20 cellular contexts compared by ENCODE assay signal in genomic region chr19:28394705-28395104, GRCh38.
A peak's percentile ranks its signal among the peaks of the same experiment; 100 is the strongest.
DNase-seq lines count a peak whose midpoint lies in the region; ATAC-seq lines count a peak whose summit lies in the region.
"Had no signal": no experiment of that assay in that cellular context is flagged by ENCODE, and none has a peak within 500 bp of the region (broad histone marks: within the 10 kb centered on the region; RNA-seq: fewer than 3 reads in every experiment).

No MANE protein-coding gene starts in this region.

- DNase-seq in activated naive CD8-positive, alpha-beta T cell treated with anti-CD3 and anti-CD28 coated beads for 36 hours = no peak
- DNase-seq in NAMALWA (ENCODE audit: low spot score) (peak; percentile 72), KG1 (lab: John Stamatoyannopoulos, UW) (no peak), immature natural killer cell (no peak)
- DNase-seq in activated T-helper 1 cell treated with anti-CD3 and anti-CD28 coated beads, Interleukin-12 subunit alpha, Interleukin-12 subunit beta, Interleukin-2, Interleukin-4 antibody, amounts not matched to agents 30 ng/mL and 10 ng/mL and 1 ng/mL, durations not matched to agents 14 hours and 24 hours and 36 hours (ENCODE audit: low spot score) = no peak
- DNase-seq: activated B cell treated with CpG ODN at 0.5 μM for 24 hours, body of pancreas, colonic mucosa, COR-L47, foreskin keratinocyte, IMR-90, left lung, mucosa of descending colon, NCI-H2171 treated with DMSO at 0.1 percent for 48 hours, right lobe of liver, substantia nigra had no signal

- H3K36me3 Mint-ChIP-seq in activated naive CD8-positive, alpha-beta T cell = peaks cover 3% of the 10 kb centered on the region
- H3K36me3 Mint-ChIP-seq in activated naive CD8-positive, alpha-beta T cell treated with anti-CD3 and anti-CD28 coated beads for 36 hours = no peaks in the 10 kb centered on the region
- H3K36me3 Mint-ChIP-seq in activated T-helper 1 cell treated with anti-CD3 and anti-CD28 coated beads, Interleukin-12 subunit alpha, Interleukin-12 subunit beta, Interleukin-2, Interleukin-4 antibody, amounts not matched to agents 30 ng/mL and 10 ng/mL and 1 ng/mL, durations not matched to agents 14 hours and 24 hours and 36 hours (ENCODE audit: low read depth) = no peaks in the 10 kb centered on the region
- peaks cover 5 to 10% (median 5%) of the 10 kb centered on the region in 3 donors for H3K36me3 Mint-ChIP-seq in immature natural killer cell

- intact Hi-C loops in activated T-helper 1 cell treated with anti-CD3 and anti-CD28 coated beads, Interleukin-12 subunit alpha, Interleukin-12 subunit beta, Interleukin-2, Interleukin-4 antibody, amounts not matched to agents 30 ng/mL and 10 ng/mL and 1 ng/mL, durations not matched to agents 14 hours and 24 hours and 36 hours (cut with micrococcal nuclease) = no loop called here

- peak overlapping the region; percentile 64 for H3K27ac Mint-ChIP-seq in activated naive CD8-positive, alpha-beta T cell
- H3K27ac Mint-ChIP-seq in activated naive CD8-positive, alpha-beta T cell treated with anti-CD3 and anti-CD28 coated beads for 36 hours = no peak overlapping the region
- H3K27ac Mint-ChIP-seq in activated T-helper 1 cell treated with anti-CD3 and anti-CD28 coated beads, Interleukin-12 subunit alpha, Interleukin-12 subunit beta, Interleukin-2, Interleukin-4 antibody, amounts not matched to agents 30 ng/mL and 10 ng/mL and 1 ng/mL, durations not matched to agents 14 hours and 24 hours and 36 hours = peak overlapping the region; percentile 88
- peak overlapping the region in 1 of 6 donors; percentile 0 for H3K27ac Mint-ChIP-seq in immature natural killer cell
- H3K27ac Mint-ChIP-seq: activated B cell treated with CpG ODN at 0.5 μM for 24 hours had no signal

- H3K4me1 Mint-ChIP-seq in activated naive CD8-positive, alpha-beta T cell (ENCODE audit: low read depth) = peaks cover 23% of the 10 kb centered on the region
- no peaks in the 10 kb centered on the region for H3K4me1 Mint-ChIP-seq in activated naive CD8-positive, alpha-beta T cell treated with anti-CD3 and anti-CD28 coated beads for 36 hours
- peaks cover 45% of the 10 kb centered on the region for H3K4me1 Mint-ChIP-seq in activated T-helper 1 cell treated with anti-CD3 and anti-CD28 coated beads, Interleukin-12 subunit alpha, Interleukin-12 subunit beta, Interleukin-2, Interleukin-4 antibody, amounts not matched to agents 30 ng/mL and 10 ng/mL and 1 ng/mL, durations not matched to agents 14 hours and 24 hours and 36 hours (ENCODE audit: low read depth)
- H3K4me1 Mint-ChIP-seq in immature natural killer cell = peaks cover 13 to 24% of the 10 kb centered on the region in 2 donors

- H3K4me3 Mint-ChIP-seq in activated naive CD8-positive, alpha-beta T cell = peak overlapping the region; percentile 21
- no peak overlapping the region for H3K4me3 Mint-ChIP-seq in activated naive CD8-positive, alpha-beta T cell treated with anti-CD3 and anti-CD28 coated beads for 36 hours
- peak overlapping the region; percentile 51 for H3K4me3 Mint-ChIP-seq in activated T-helper 1 cell treated with anti-CD3 and anti-CD28 coated beads, Interleukin-12 subunit alpha, Interleukin-12 subunit beta, Interleukin-2, Interleukin-4 antibody, amounts not matched to agents 30 ng/mL and 10 ng/mL and 1 ng/mL, durations not matched to agents 14 hours and 24 hours and 36 hours
- no peak overlapping the region for H3K4me3 Mint-ChIP-seq in immature natural killer cell
- H3K4me3 Mint-ChIP-seq: activated B cell treated with CpG ODN at 0.5 μM for 24 hours had no signal

- ATAC-seq in GM21619 (IDR thresholded peaks at IDR 0.05; ENCODE audit: unreplicated experiment) (no peak), HG03469 (IDR thresholded peaks at IDR 0.05; ENCODE audit: unreplicated experiment) (no peak)
- ATAC-seq: body of pancreas, foreskin keratinocyte, GM12878, left lung, mucosa of descending colon had no signal

- no peaks in the 10 kb centered on the region for H3K27me3 Mint-ChIP-seq in activated naive CD8-positive, alpha-beta T cell
- H3K27me3 Mint-ChIP-seq in activated naive CD8-positive, alpha-beta T cell treated with anti-CD3 and anti-CD28 coated beads for 36 hours = no peaks in the 10 kb centered on the region
- no peaks in the 10 kb centered on the region for H3K27me3 Mint-ChIP-seq in activated T-helper 1 cell treated with anti-CD3 and anti-CD28 coated beads, Interleukin-12 subunit alpha, Interleukin-12 subunit beta, Interleukin-2, Interleukin-4 antibody, amounts not matched to agents 30 ng/mL and 10 ng/mL and 1 ng/mL, durations not matched to agents 14 hours and 24 hours and 36 hours (ENCODE audit: insufficient read depth)
- H3K27me3 Mint-ChIP-seq in immature natural killer cell (ENCODE audit: low read depth in 3 of 3) = peaks cover 0 to 2% (median 0%) of the 10 kb centered on the region in 3 donors
- H3K27me3 Mint-ChIP-seq: activated B cell treated with CpG ODN at 0.5 μM for 24 hours had no signal

- H3K9me3 Mint-ChIP-seq in activated naive CD8-positive, alpha-beta T cell (ENCODE audit: low read depth) = no peaks in the 10 kb centered on the region
- peaks cover 3% of the 10 kb centered on the region for H3K9me3 Mint-ChIP-seq in activated naive CD8-positive, alpha-beta T cell treated with anti-CD3 and anti-CD28 coated beads for 36 hours
- peaks cover 4% of the 10 kb centered on the region for H3K9me3 Mint-ChIP-seq in activated T-helper 1 cell treated with anti-CD3 and anti-CD28 coated beads, Interleukin-12 subunit alpha, Interleukin-12 subunit beta, Interleukin-2, Interleukin-4 antibody, amounts not matched to agents 30 ng/mL and 10 ng/mL and 1 ng/mL, durations not matched to agents 14 hours and 24 hours and 36 hours
- peaks cover 0 to 3% (median 0%) of the 10 kb centered on the region in 6 donors for H3K9me3 Mint-ChIP-seq in immature natural killer cell

Comparison
In these comparisons a context has a peak if more than half of its experiments do, and no peak if none do; other contexts are left out.
1. H3K4me3 Mint-ChIP-seq: peak in activated naive CD8-positive, alpha-beta T cell (single experiment) and activated T-helper 1 cell treated with anti-CD3 and anti-CD28 coated beads, Interleukin-12 subunit alpha, Interleukin-12 subunit beta, Interleukin-2, Interleukin-4 antibody, amounts not matched to agents 30 ng/mL and 10 ng/mL and 1 ng/mL, durations not matched to agents 14 hours and 24 hours and 36 hours (single experiment); none in activated naive CD8-positive, alpha-beta T cell treated with anti-CD3 and anti-CD28 coated beads for 36 hours (single experiment) and immature natural killer cell (0 of 5).